Comparison of ENCODE assay signal across 9 cellular contexts in the genomic region with DNA sequence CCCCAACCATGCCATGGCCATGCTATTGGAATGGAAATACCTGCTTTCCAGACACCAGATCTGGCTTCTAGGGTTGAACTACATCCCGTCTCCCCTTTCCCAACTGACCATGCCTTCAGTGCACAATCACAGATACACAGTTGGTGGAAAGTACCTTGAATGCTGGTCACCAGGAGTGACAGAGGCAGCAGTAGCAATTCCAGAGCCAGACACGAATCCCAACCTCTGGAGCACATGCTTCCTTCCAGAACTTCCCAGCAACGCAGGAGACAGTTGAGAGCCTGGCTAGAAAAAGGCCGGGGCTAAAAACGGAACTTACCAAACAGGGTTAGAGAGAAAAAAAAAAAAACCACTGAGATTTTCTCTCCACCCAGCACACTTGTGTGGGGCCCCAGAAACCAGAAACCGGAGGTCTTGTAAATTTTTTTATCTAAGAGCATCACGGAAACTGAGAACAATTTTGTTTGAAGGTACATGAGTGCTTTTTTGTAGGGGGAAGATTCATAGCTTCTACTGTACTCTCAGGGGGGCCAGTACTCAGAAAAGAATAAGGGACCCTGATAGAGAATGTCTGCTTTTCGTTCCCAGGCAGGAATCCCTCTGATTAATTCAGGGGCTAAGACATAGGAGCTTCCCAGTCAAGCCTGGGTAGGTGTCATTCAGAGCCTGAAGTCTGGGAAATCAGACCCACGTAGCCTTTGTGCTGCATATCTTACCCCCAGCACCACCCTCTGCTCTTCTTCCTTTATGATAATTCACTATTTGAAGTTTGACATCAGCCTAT. TPM values are rescaled to one million over a fixed set of nuclear protein-coding genes. Genes with fewer than 3 reads are reported as not detected.
A peak's percentile ranks its signal among the peaks of the same experiment; 100 is the strongest.
DNase-seq lines count a peak whose midpoint lies in the region; ATAC-seq and TF ChIP-seq lines count a peak whose summit lies in the region.
"Had no signal": no experiment of that assay in that cellular context is flagged by ENCODE, and none has a peak within 500 bp of the region (broad histone marks: within the 10 kb centered on the region; RNA-seq: fewer than 3 reads in every experiment).

A gene with protein sequence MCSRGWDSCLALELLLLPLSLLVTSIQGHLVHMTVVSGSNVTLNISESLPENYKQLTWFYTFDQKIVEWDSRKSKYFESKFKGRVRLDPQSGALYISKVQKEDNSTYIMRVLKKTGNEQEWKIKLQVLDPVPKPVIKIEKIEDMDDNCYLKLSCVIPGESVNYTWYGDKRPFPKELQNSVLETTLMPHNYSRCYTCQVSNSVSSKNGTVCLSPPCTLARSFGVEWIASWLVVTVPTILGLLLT (minus strand): TSS at position 295 of the 784 bp plus-strand sequence. CDS start 59 bp downstream, at position 236.

- TF ChIP-seq POLR2A in spleen (IDR thresholded peaks at IDR 0.05) = no peak
- no peak for TF ChIP-seq POLR2A in sigmoid colon (IDR thresholded peaks at IDR 0.05)

- H3K9me2 ChIP-seq in SK-N-SH = no peaks in the 10 kb centered on the region

- H3K4me3 ChIP-seq in SK-N-SH (ENCODE audit: low read depth in 2 of 2, low read length in 1 of 2) = no peak within 1 kb of the TSS
- H3K4me3 ChIP-seq in spleen = peak within 1 kb of the TSS; percentile 42 to 77 (median 58)
- peak within 1 kb of the TSS in 1 of 4 donors; percentile 0 for H3K4me3 ChIP-seq in sigmoid colon

- no peak within 1 kb of the TSS for H3K27ac ChIP-seq in SK-N-SH (ENCODE audit: low read depth in 2 of 2, low read length in 1 of 2)
- H3K27ac ChIP-seq in KOPT-K1 (ENCODE audit: low read depth, low read length, poor library complexity, severe bottlenecking) = peak within 1 kb of the TSS; percentile 99
- H3K27ac ChIP-seq in spleen = peak within 1 kb of the TSS; percentile 61 to 95 (median 90)
- no peak within 1 kb of the TSS for H3K27ac ChIP-seq in sigmoid colon

- CTCF ChIA-PET in SK-N-SH (lab: Yijun Ruan, JAX) = no interaction called here

- no peaks in the 10 kb centered on the region for H3K4me1 ChIP-seq in SK-N-SH (ENCODE audit: control insufficient read depth in 1 of 2, insufficient read depth in 2 of 2, low read depth in 1 of 2, low read length in 1 of 2)
- H3K4me1 ChIP-seq in spleen = peaks cover 8 to 74% (median 62%) of the 10 kb centered on the region in 6 donors
- no peaks in the 10 kb centered on the region for H3K4me1 ChIP-seq in sigmoid colon

- H3K9ac ChIP-seq in SK-N-SH = no peak within 1 kb of the TSS

- H3K4me3 Mint-ChIP-seq in activated T-cell treated with anti-CD3 and anti-CD28 coated beads, Interleukin-2, amount 50 U/mL, for 24 hours = no peak within 1 kb of the TSS
- no peak within 1 kb of the TSS for H3K4me3 Mint-ChIP-seq in glutamatergic neuron (ENCODE audit: unreplicated experiment)
- no peak within 1 kb of the TSS for H3K4me3 Mint-ChIP-seq in osteocyte (ENCODE audit: unreplicated experiment)
- H3K4me3 Mint-ChIP-seq: T-helper 1 cell treated with Interleukin-12 subunit alpha and Interleukin-12 subunit beta and Interleukin-4 antibody, amounts not matched to agents 30 μg/mL and 1 μg/mL, for 36 hours had no signal

- no peaks in the 10 kb centered on the region for H3F3A ChIP-seq in SK-N-SH (replicated peaks; ENCODE audit: insufficient read depth)

- no peaks in the 10 kb centered on the region for H3K36me3 Mint-ChIP-seq in activated T-cell treated with anti-CD3 and anti-CD28 coated beads, Interleukin-2, amount 50 U/mL, for 24 hours (ENCODE audit: low read depth)
- H3K36me3 Mint-ChIP-seq in glutamatergic neuron (ENCODE audit: unreplicated experiment) (no peaks in the 10 kb centered on the region), osteocyte (ENCODE audit: unreplicated experiment) (no peaks in the 10 kb centered on the region)

- no peaks in the 10 kb centered on the region for H4K20me1 ChIP-seq in SK-N-SH (ENCODE audit: insufficient read depth)

- TF ChIP-seq EP300 in SK-N-SH (IDR thresholded peaks at IDR 0.05; ENCODE audit: borderline replicate concordance in 1 of 2, low read depth in 1 of 2, low read length in 1 of 2) (no peak), sigmoid colon (IDR thresholded peaks at IDR 0.05) (no peak)

- H3K4me1 Mint-ChIP-seq in activated T-cell treated with anti-CD3 and anti-CD28 coated beads, Interleukin-2, amount 50 U/mL, for 24 hours (ENCODE audit: low read depth) = peaks cover 45% of the 10 kb centered on the region
- no peaks in the 10 kb centered on the region for H3K4me1 Mint-ChIP-seq in glutamatergic neuron (ENCODE audit: low read depth, unreplicated experiment)
- H3K4me1 Mint-ChIP-seq in osteocyte (ENCODE audit: unreplicated experiment) = no peaks in the 10 kb centered on the region

- no peaks in the 10 kb centered on the region for H3K27me3 Mint-ChIP-seq in activated T-cell treated with anti-CD3 and anti-CD28 coated beads, Interleukin-2, amount 50 U/mL, for 24 hours
- H3K27me3 Mint-ChIP-seq in glutamatergic neuron (ENCODE audit: unreplicated experiment) (no peaks in the 10 kb centered on the region), osteocyte (ENCODE audit: unreplicated experiment) (peaks cover 2% of the 10 kb centered on the region)

- no peak for TF ChIP-seq RAD21 in SK-N-SH (IDR thresholded peaks at IDR 0.05; ENCODE audit: low read length)

- peak within 1 kb of the TSS; percentile 41; the same call in 1 of the 2 replicates for H2AFZ ChIP-seq in SK-N-SH (ENCODE audit: low read depth)

- POLR2A ChIA-PET in SK-N-SH (lab: Yijun Ruan, JAX) = no interaction called here

- H3K27me3 ChIP-seq in SK-N-SH (ENCODE audit: insufficient read depth) (peaks cover 19% of the 10 kb centered on the region; the same call in 1 of the 2 replicates), spleen (replicated peaks in 1 of 7) (no peaks in the 10 kb centered on the region), sigmoid colon (no peaks in the 10 kb centered on the region)

- H3K79me2 ChIP-seq in SK-N-SH (ENCODE audit: insufficient read depth) = no peaks in the 10 kb centered on the region

- WGBS in SK-N-SH (ENCODE audit: low lambda C conversion rate) = 4% methylated on average over 9 of the region's 9 CpGs
- WGBS in spleen, 5 donors = 15 to 36% (median 21%) methylated on average over 9 of the region's 9 CpGs
- WGBS in sigmoid colon, 2 donors = 22 to 68% methylated on average over 9 of the region's 9 CpGs

- H3K9me3 ChIP-seq in SK-N-SH (no peaks in the 10 kb centered on the region), KOPT-K1 (ENCODE audit: insufficient read depth, low read length, poor library complexity, severe bottlenecking) (no peaks in the 10 kb centered on the region), spleen (no peaks in the 10 kb centered on the region), sigmoid colon (no peaks in the 10 kb centered on the region)

- H3K27ac Mint-ChIP-seq in activated T-cell treated with anti-CD3 and anti-CD28 coated beads, Interleukin-2, amount 50 U/mL, for 24 hours = no peak within 1 kb of the TSS
- no peak within 1 kb of the TSS for H3K27ac Mint-ChIP-seq in glutamatergic neuron (ENCODE audit: unreplicated experiment)
- H3K27ac Mint-ChIP-seq in osteocyte (ENCODE audit: unreplicated experiment) = no peak within 1 kb of the TSS
- H3K27ac Mint-ChIP-seq: T-helper 1 cell treated with Interleukin-12 subunit alpha and Interleukin-12 subunit beta and Interleukin-4 antibody, amounts not matched to agents 30 μg/mL and 1 μg/mL, for 36 hours had no signal

- DNase-seq in SK-N-SH = no peak
- DNase-seq in activated T-cell treated with anti-CD3 and anti-CD28 coated beads, Interleukin-2, amount 50 U/mL, for 24 hours = peak; percentile 66
- no peak for DNase-seq in spleen
- no peak for DNase-seq in glutamatergic neuron
- no peak for DNase-seq in osteocyte (ENCODE audit: extremely low spot score, unreplicated experiment)
- no peak for DNase-seq in sigmoid colon

- no peak for TF ChIP-seq CTCF in SK-N-SH (IDR thresholded peaks at IDR 0.05)
- no peak for TF ChIP-seq CTCF in spleen (IDR thresholded peaks at IDR 0.05 in 8 of 11, conservative IDR thresholded peaks at IDR 0.05 in 3 of 11)
- no peak for TF ChIP-seq CTCF in glutamatergic neuron (IDR thresholded peaks at IDR 0.05; ENCODE audit: partially characterized antibody, unreplicated experiment)
- no peak for TF ChIP-seq CTCF in osteocyte (IDR thresholded peaks at IDR 0.05)
- TF ChIP-seq CTCF in sigmoid colon (IDR thresholded peaks at IDR 0.05) = no peak

- intact Hi-C loops in spleen (cut with DNase I; ENCODE audit: low total_unique reads) (no loop called here), sigmoid colon (cut with DNase I) (no loop called here)

- no peak for ATAC-seq in SK-N-SH treated with all-trans-retinoic acid at 6 μM for 48 hours

- no peak within 1 kb of the TSS for H3K4me2 ChIP-seq in SK-N-SH

- H3K9me3 Mint-ChIP-seq in activated T-cell treated with anti-CD3 and anti-CD28 coated beads, Interleukin-2, amount 50 U/mL, for 24 hours = no peaks in the 10 kb centered on the region
- H3K9me3 Mint-ChIP-seq in glutamatergic neuron (ENCODE audit: unreplicated experiment) (no peaks in the 10 kb centered on the region), osteocyte (ENCODE audit: unreplicated experiment) (no peaks in the 10 kb centered on the region)
- H3K9me3 Mint-ChIP-seq: T-helper 1 cell treated with Interleukin-12 subunit alpha and Interleukin-12 subunit beta and Interleukin-4 antibody, amounts not matched to agents 30 μg/mL and 1 μg/mL, for 36 hours had no signal

- no peaks in the 10 kb centered on the region for H3K36me3 ChIP-seq in SK-N-SH (replicated peaks in 1 of 2; ENCODE audit: control insufficient read depth in 1 of 2, insufficient read depth in 2 of 2, low read length in 1 of 2)
- peaks cover 4% of the 10 kb centered on the region; the same call in 1 of the 2 replicates for H3K36me3 ChIP-seq in KOPT-K1 (ENCODE audit: insufficient read depth, low read length)
- no peaks in the 10 kb centered on the region for H3K36me3 ChIP-seq in spleen
- no peaks in the 10 kb centered on the region for H3K36me3 ChIP-seq in sigmoid colon

TF ChIP-seq in SK-N-SH, 30 proteins besides CTCF, POLR2A, EP300 and RAD21:
- no peak for TF ChIP-seq POLR2AphosphoS5 (IDR thresholded peaks at IDR 0.05; ENCODE audit: low read depth, low read length)
- no peak for TF ChIP-seq JUND (IDR thresholded peaks at IDR 0.05)
- TF ChIP-seq RFX5 (IDR thresholded peaks at IDR 0.05; ENCODE audit: low read length) = no peak
- TF ChIP-seq RCOR1 (IDR thresholded peaks at IDR 0.05; ENCODE audit: low read length) = no peak

TF ChIP-seq in SK-N-SH treated with all-trans-retinoic acid at 6 μM for 48 hours, 23 proteins besides CTCF, POLR2A, EP300 and RAD21 (continues in another document):
- TF ChIP-seq ZNF70 (CRISPR knock-in tag; IDR thresholded peaks at IDR 0.05) (no peak), PPARA (CRISPR knock-in tag; IDR thresholded peaks at IDR 0.05; ENCODE audit: borderline replicate concordance) (no peak), CSDC2 (CRISPR knock-in tag; IDR thresholded peaks at IDR 0.05) (no peak), GLIS3 (CRISPR knock-in tag; IDR thresholded peaks at IDR 0.05) (no peak), TCF4 (CRISPR knock-in tag; IDR thresholded peaks at IDR 0.05; ENCODE audit: borderline replicate concordance) (no peak)

RNA-seq across cellular contexts. Expression of the gene that starts here (rescaled TPM):
- not detected in 2 replicates for polyA plus RNA-seq in SK-N-SH (2012; rRNA removed)
- polyA plus RNA-seq in SK-N-SH (2012; cell fraction: cytosol; rRNA removed) = not detected in 2 replicates
- polyA plus RNA-seq in SK-N-SH (2012; cell fraction: nucleus; rRNA removed) = not detected in 2 replicates
- 100 to 1,000 TPM; 150 to 286 (median 215) TPM for total RNA-seq in spleen
- 100 to 1,000 TPM; 371 to 510 (median 479) TPM for polyA plus RNA-seq in spleen
- not detected for total RNA-seq in glutamatergic neuron (ENCODE audit: unreplicated experiment)
- total RNA-seq in osteocyte = not detected in 2 replicates
- total RNA-seq in sigmoid colon = 1 to 10 TPM; 2.9 to 4.5 (median 3.6) TPM
- polyA plus RNA-seq in sigmoid colon = 100 to 1,000 TPM in 1 of 3 donors, 10 to 100 TPM in 2; 15.6 to 112 (median 23.1) TPM

Comparison
In these comparisons a context has a peak if more than half of its experiments do, and no peak if none do; other contexts are left out.
1. RNA of the gene that starts here (total RNA-seq): 150 to 286 TPM in spleen; 2.9 to 4.5 TPM in sigmoid colon, not detected in glutamatergic neuron (single experiment) and not detected in osteocyte; every median in the first group is over 10 times any median in the second.
2. RNA of the gene that starts here (polyA plus RNA-seq): 371 to 510 TPM in spleen and 15.6 to 112 TPM in sigmoid colon; not detected in SK-N-SH; every median in the first group is over 10 times any median in the second.
3. H3K27ac ChIP-seq: peak in KOPT-K1 (single experiment) and spleen (8 of 8); none in SK-N-SH (0 of 2) and sigmoid colon (0 of 4).
4. H3K4me3 ChIP-seq: peak in spleen (8 of 8); none in SK-N-SH (0 of 2).